15 cellular contexts compared by ENCODE assay signal in the genomic region with DNA sequence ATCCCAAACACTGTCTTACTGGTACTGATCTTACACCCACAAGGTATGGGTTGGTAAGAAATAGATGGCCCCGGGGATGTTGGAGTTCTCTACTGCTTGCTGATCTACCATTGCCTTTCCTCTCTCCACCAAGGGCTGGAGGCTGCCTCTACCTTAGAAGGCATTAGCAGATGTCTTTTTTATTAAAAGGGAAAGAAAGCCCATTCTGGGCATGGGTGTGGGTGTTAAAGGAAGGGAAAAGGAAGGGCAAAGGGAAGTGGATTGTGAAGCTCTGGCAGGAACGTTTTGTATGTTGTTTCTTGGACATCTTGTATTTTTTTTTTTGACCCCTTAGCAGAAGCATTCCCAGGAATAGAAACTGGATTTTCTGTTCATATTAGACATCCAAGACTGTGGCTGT.
DNase-seq lines count a peak whose midpoint lies in the region; ATAC-seq and TF ChIP-seq lines count a peak whose summit lies in the region.
"Had no signal": no experiment of that assay in that cellular context is flagged by ENCODE, and none has a peak within 500 bp of the region (broad histone marks: within the 10 kb centered on the region; RNA-seq: fewer than 3 reads in every experiment).

No MANE protein-coding gene starts in this region.

- DNase-seq in left cardiac atrium (no peak), progenitor cell of endocrine pancreas (ENCODE audit: low spot score, unreplicated experiment) (no peak), uterus (no peak), LoVo (ENCODE audit: low spot score) (no peak), NOMO-1 treated with DMSO at 0.1 percent for 48 hours (lab: John Stamatoyannopoulos, UW; ENCODE audit: unreplicated experiment) (no peak), posterior vena cava (ENCODE audit: low spot score) (no peak)
- DNase-seq: COR-L47, DMS153, GOT3, NCI-H146, NCI-H2081, NCI-H510A treated with DMSO at 0.1 percent for 48 hours, NCI-H82 had no signal

- TF ChIP-seq POLR2A in gastroesophageal sphincter (IDR thresholded peaks at IDR 0.05) (no peak), uterus (IDR thresholded peaks at IDR 0.05) (no peak)

- H3K4me3 ChIP-seq in gastroesophageal sphincter: no peak overlapping the region
- no peak overlapping the region for H3K4me3 ChIP-seq in uterus
- H3K4me3 ChIP-seq: K562 had no signal

- H3K27me3 ChIP-seq in gastroesophageal sphincter (no peaks in the 10 kb centered on the region), uterus (no peaks in the 10 kb centered on the region)

- H3K4me1 ChIP-seq in gastroesophageal sphincter: peaks cover 2 to 37% (median 16%) of the 10 kb centered on the region in 3 donors
- H3K4me1 ChIP-seq in uterus: peaks cover 7 to 8% of the 10 kb centered on the region in 2 donors

- peaks cover 12% of the 10 kb centered on the region for H3K9me3 Mint-ChIP-seq in progenitor cell of endocrine pancreas (ENCODE audit: low read depth)

- H3K36me3 Mint-ChIP-seq in progenitor cell of endocrine pancreas (ENCODE audit: insufficient read depth): peaks cover 16% of the 10 kb centered on the region

- H3K27me3 Mint-ChIP-seq in progenitor cell of endocrine pancreas: no peaks in the 10 kb centered on the region

- H3K27ac ChIP-seq in gastroesophageal sphincter (peak overlapping the region in 3 of 4 donors; percentile 24 to 34 (median 26)), uterus (peak overlapping the region; percentile 12 to 16)

- WGBS in gastroesophageal sphincter (ENCODE audit: low coverage in 1 of 2), 2 donors: 50 to 56% methylated on average over 2 of the region's 2 CpGs

- intact Hi-C loops in left cardiac atrium (cut with DNase I) (no loop called here), uterus (cut with DNase I; ENCODE audit: low total_unique reads) (no loop called here), posterior vena cava (cut with DNase I) (no loop called here)

- H3K36me3 ChIP-seq in gastroesophageal sphincter (no peaks in the 10 kb centered on the region), uterus (no peaks in the 10 kb centered on the region)

- H3K4me3 Mint-ChIP-seq in progenitor cell of endocrine pancreas (ENCODE audit: low read depth): no peak overlapping the region

- H3K9me3 ChIP-seq in gastroesophageal sphincter (no peaks in the 10 kb centered on the region), uterus (no peaks in the 10 kb centered on the region)

- peaks cover 14% of the 10 kb centered on the region for H3K4me1 Mint-ChIP-seq in progenitor cell of endocrine pancreas (ENCODE audit: low read depth)

- TF ChIP-seq CTCF in gastroesophageal sphincter (IDR thresholded peaks at IDR 0.05): no peak
- TF ChIP-seq CTCF in progenitor cell of endocrine pancreas (IDR thresholded peaks at IDR 0.05; ENCODE audit: unreplicated experiment): no peak
- TF ChIP-seq CTCF in uterus (IDR thresholded peaks at IDR 0.05): no peak

- peak overlapping the region; percentile 25 for H3K27ac Mint-ChIP-seq in progenitor cell of endocrine pancreas

- no peak for TF ChIP-seq EP300 in gastroesophageal sphincter (IDR thresholded peaks at IDR 0.05)

- ATAC-seq in gastroesophageal sphincter (no peak), left cardiac atrium (peak; percentile 10 to 14)
- ATAC-seq: K562 had no signal
